Comparison of ENCODE assay signal across 1 cellular context in genomic region chr6:36131517-36132220, GRCh38.
TF ChIP-seq lines count a peak whose summit lies in the region.

No MANE protein-coding gene starts in this region.

TF ChIP-seq in GM23338, 12 proteins besides CTCF, POLR2A, EP300 and RAD21 (continued from another document):
- TF ChIP-seq POLR2AphosphoS5 (IDR thresholded peaks at IDR 0.05; ENCODE audit: low read depth) (no peak), JUNB (IDR thresholded peaks at IDR 0.05; ENCODE audit: unreplicated experiment) (no peak), EZH2phosphoT487 (IDR thresholded peaks at IDR 0.05; ENCODE audit: unreplicated experiment) (no peak)
- TF ChIP-seq, protein P1, sequence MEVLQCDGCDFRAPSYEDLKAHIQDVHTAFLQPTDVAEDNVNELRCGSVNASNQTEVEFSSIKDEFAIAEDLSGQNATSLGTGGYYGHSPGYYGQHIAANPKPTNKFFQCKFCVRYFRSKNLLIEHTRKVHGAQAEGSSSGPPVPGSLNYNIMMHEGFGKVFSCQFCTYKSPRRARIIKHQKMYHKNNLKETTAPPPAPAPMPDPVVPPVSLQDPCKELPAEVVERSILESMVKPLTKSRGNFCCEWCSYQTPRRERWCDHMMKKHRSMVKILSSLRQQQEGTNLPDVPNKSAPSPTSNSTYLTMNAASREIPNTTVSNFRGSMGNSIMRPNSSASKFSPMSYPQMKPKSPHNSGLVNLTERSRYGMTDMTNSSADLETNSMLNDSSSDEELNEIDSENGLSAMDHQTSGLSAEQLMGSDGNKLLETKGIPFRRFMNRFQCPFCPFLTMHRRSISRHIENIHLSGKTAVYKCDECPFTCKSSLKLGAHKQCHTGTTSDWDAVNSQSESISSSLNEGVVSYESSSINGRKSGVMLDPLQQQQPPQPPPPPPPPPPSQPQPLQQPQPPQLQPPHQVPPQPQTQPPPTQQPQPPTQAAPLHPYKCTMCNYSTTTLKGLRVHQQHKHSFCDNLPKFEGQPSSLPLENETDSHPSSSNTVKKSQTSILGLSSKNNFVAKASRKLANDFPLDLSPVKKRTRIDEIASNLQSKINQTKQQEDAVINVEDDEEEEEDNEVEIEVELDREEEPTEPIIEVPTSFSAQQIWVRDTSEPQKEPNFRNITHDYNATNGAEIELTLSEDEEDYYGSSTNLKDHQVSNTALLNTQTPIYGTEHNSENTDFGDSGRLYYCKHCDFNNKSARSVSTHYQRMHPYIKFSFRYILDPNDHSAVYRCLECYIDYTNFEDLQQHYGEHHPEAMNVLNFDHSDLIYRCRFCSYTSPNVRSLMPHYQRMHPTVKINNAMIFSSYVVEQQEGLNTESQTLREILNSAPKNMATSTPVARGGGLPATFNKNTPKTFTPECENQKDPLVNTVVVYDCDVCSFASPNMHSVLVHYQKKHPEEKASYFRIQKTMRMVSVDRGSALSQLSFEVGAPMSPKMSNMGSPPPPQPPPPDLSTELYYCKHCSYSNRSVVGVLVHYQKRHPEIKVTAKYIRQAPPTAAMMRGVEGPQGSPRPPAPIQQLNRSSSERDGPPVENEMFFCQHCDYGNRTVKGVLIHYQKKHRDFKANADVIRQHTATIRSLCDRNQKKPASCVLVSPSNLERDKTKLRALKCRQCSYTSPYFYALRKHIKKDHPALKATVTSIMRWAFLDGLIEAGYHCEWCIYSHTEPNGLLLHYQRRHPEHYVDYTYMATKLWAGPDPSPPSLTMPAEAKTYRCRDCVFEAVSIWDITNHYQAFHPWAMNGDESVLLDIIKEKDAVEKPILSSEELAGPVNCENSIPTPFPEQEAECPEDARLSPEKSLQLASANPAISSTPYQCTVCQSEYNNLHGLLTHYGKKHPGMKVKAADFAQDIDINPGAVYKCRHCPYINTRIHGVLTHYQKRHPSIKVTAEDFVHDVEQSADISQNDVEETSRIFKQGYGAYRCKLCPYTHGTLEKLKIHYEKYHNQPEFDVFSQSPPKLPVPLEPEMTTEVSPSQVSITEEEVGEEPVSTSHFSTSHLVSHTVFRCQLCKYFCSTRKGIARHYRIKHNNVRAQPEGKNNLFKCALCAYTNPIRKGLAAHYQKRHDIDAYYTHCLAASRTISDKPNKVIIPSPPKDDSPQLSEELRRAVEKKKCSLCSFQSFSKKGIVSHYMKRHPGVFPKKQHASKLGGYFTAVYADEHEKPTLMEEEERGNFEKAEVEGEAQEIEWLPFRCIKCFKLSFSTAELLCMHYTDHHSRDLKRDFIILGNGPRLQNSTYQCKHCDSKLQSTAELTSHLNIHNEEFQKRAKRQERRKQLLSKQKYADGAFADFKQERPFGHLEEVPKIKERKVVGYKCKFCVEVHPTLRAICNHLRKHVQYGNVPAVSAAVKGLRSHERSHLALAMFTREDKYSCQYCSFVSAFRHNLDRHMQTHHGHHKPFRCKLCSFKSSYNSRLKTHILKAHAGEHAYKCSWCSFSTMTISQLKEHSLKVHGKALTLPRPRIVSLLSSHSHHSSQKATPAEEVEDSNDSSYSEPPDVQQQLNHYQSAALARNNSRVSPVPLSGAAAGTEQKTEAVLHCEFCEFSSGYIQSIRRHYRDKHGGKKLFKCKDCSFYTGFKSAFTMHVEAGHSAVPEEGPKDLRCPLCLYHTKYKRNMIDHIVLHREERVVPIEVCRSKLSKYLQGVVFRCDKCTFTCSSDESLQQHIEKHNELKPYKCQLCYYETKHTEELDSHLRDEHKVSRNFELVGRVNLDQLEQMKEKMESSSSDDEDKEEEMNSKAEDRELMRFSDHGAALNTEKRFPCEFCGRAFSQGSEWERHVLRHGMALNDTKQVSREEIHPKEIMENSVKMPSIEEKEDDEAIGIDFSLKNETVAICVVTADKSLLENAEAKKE (CRISPR knock-in tag; IDR thresholded peaks at IDR 0.05), result no peak
